15 cellular contexts compared by ENCODE assay signal in the genomic region with DNA sequence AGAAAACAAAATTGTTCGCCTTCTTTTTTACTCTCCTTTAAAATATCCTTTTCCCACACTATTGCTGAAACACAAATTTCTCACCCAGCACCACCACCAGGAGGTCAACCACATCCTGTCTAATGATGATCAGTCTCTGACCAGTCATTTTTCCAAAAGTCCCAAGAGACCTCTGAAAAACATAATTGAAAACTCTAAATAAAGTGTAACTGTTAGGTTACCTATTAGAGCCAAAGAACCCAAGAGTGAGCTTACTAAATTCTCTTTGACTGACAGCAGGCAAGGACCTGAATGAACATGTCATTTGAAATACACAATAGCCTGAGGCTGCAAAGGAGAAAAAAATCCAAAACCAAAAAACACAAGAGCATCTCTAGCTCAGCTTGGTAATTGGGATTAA.
DNase-seq lines count a peak whose midpoint lies in the region; ATAC-seq, FAIRE-seq and TF ChIP-seq lines count a peak whose summit lies in the region.
"Had no signal": no experiment of that assay in that cellular context is flagged by ENCODE, and none has a peak within 500 bp of the region (broad histone marks: within the 10 kb centered on the region; RNA-seq: fewer than 3 reads in every experiment).

No MANE protein-coding gene starts in this region.

- H3K9me3 ChIP-seq in osteoblast (ENCODE audit: low read depth, low read length), result peaks cover 2% of the 10 kb centered on the region

- H3K27me3 ChIP-seq in bronchial epithelial cell (ENCODE audit: control insufficient read depth, insufficient read depth, low read length), result no peaks in the 10 kb centered on the region
- no peaks in the 10 kb centered on the region for H3K27me3 ChIP-seq in osteoblast (ENCODE audit: insufficient read depth, low read length)

- H2AFZ ChIP-seq in osteoblast (ENCODE audit: low read length), result no peak overlapping the region

- FAIRE-seq in bronchial epithelial cell (lab: Jason Lieb, UNC), result no peak
- FAIRE-seq: HepG2 had no signal

- TF ChIP-seq CTCF in bronchial epithelial cell (IDR thresholded peaks at IDR 0.05; ENCODE audit: insufficient read depth, low read length, severe bottlenecking), result no peak
- TF ChIP-seq CTCF in osteoblast (IDR thresholded peaks at IDR 0.05; ENCODE audit: extremely low read depth, low read depth, low read length), result no peak

- ATAC-seq in HG03342 (IDR thresholded peaks at IDR 0.05; ENCODE audit: unreplicated experiment) (no peak), HG03432 (IDR thresholded peaks at IDR 0.05; ENCODE audit: unreplicated experiment) (no peak)
- ATAC-seq: HepG2, Right ventricle myocardium inferior had no signal

- H4K20me1 ChIP-seq in osteoblast (ENCODE audit: insufficient read depth, low read length), result no peaks in the 10 kb centered on the region

- no peaks in the 10 kb centered on the region for H3K4me1 ChIP-seq in osteoblast (ENCODE audit: insufficient read depth, low read length)

- H3K27ac ChIP-seq in osteoblast (ENCODE audit: low read depth, low read length), result no peak overlapping the region

- no peak overlapping the region for H3K4me2 ChIP-seq in osteoblast (ENCODE audit: insufficient read depth, low read length)

- DNase-seq in HS-5 (ENCODE audit: low read depth) (peak; percentile 24), NCI-H226 (peak; percentile 31), bronchial epithelial cell (ENCODE audit: low read depth) (peak; percentile 23), osteoblast (ENCODE audit: insufficient read length, low spot score, missing footprints) (peak; percentile 5), cortex of kidney (lab: John Stamatoyannopoulos, UW) (no peak)
- DNase-seq: CD4-positive, alpha-beta T cell; DMS53; HCEC 1CT; MM.1S; NCI-H1105; NCI-H187 had no signal

- H3K4me3 ChIP-seq in bronchial epithelial cell (ENCODE audit: low read depth, low read length), result no peak overlapping the region
- H3K4me3 ChIP-seq in osteoblast (ENCODE audit: insufficient read depth, low read length), result no peak overlapping the region

- H3K36me3 ChIP-seq in bronchial epithelial cell (ENCODE audit: control insufficient read depth, insufficient read depth, low read length), result no peaks in the 10 kb centered on the region
- H3K36me3 ChIP-seq in osteoblast (ENCODE audit: insufficient read depth, low read length), result no peaks in the 10 kb centered on the region

- no peaks in the 10 kb centered on the region for H3K79me2 ChIP-seq in osteoblast (ENCODE audit: insufficient read depth, low read length)
